ENCODE assay signal across 8 cellular contexts in the genomic region with DNA sequence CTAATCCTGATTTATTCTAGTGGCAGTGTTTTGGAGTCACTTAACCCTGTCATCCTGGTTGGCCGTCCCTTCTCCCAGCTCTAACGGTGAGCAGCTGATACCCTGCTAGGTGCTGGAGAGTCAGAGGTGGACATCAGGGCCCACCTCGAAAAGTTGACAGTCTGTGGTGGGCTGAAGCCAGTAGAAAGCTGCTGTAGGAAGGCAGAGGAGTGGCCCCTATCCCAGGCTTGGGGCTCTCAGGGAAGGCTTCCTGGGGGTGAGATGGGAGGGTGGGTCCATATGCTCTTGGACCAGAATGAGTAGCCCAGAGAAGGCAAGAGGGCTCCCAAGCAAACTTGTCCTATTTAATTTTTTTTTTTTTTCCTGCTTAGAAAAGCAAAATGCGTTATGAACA. TPM values are rescaled to one million over a fixed set of nuclear protein-coding genes. Genes with fewer than 3 reads are reported as not detected.
A peak's percentile ranks its signal among the peaks of the same experiment; 100 is the strongest.
DNase-seq lines count a peak whose midpoint lies in the region; ATAC-seq and TF ChIP-seq lines count a peak whose summit lies in the region.

No MANE protein-coding gene starts in this region.

- H3K27me3 ChIP-seq in MG63 (no peaks in the 10 kb centered on the region), osteoblast (ENCODE audit: insufficient read depth, low read length) (no peaks in the 10 kb centered on the region)

- H2AFZ ChIP-seq in osteoblast (ENCODE audit: low read length) = peak overlapping the region; percentile 92

- H3K4me2 ChIP-seq in osteoblast (ENCODE audit: insufficient read depth, low read length) = peak overlapping the region; percentile 64

- DNase-seq in GM12864 (ENCODE audit: low read depth) = no peak
- DNase-seq in MG63 = no peak
- DNase-seq in osteoblast (ENCODE audit: insufficient read length, low spot score, missing footprints) = no peak
- no peak for DNase-seq in NCI-H146 treated with DMSO at 0.1 percent for 48 hours (lab: John Stamatoyannopoulos, UW; ENCODE audit: unreplicated experiment)
- DNase-seq in NCI-H2171 (lab: John Stamatoyannopoulos, UW) = no peak
- DNase-seq in cerebellar cortex (ENCODE audit: low spot score) = no peak

- H3K9me3 Mint-ChIP-seq in dendritic cell treated with granulocyte-macrophage colony-stimulating factor and Interleukin-4, amounts not matched to agents 40 ng/mL and 50 ng/mL, for 4 days = no peaks in the 10 kb centered on the region

- H4K20me1 ChIP-seq in osteoblast (ENCODE audit: insufficient read depth, low read length) = peaks cover 44% of the 10 kb centered on the region

- peak overlapping the region; percentile 96 for H3K27ac Mint-ChIP-seq in dendritic cell treated with granulocyte-macrophage colony-stimulating factor and Interleukin-4, amounts not matched to agents 40 ng/mL and 50 ng/mL, for 4 days

- no peak for ATAC-seq in HG03135 (IDR thresholded peaks at IDR 0.05; ENCODE audit: unreplicated experiment)

- peak overlapping the region; percentile 6 for H3K4me3 Mint-ChIP-seq in dendritic cell treated with granulocyte-macrophage colony-stimulating factor and Interleukin-4, amounts not matched to agents 40 ng/mL and 50 ng/mL, for 4 days

- H3K4me3 ChIP-seq in GM12864 (ENCODE audit: low read depth, low read length) (peak overlapping the region; percentile 87; the same call in 1 of the 2 replicates), MG63 (peak overlapping the region; percentile 74), osteoblast (ENCODE audit: insufficient read depth, low read length) (peak overlapping the region; percentile 93)

- no peak for TF ChIP-seq CTCF in GM12864 (IDR thresholded peaks at IDR 0.05; ENCODE audit: low read depth, low read length, missing control alignments)
- no peak for TF ChIP-seq CTCF in osteoblast (IDR thresholded peaks at IDR 0.05; ENCODE audit: extremely low read depth, low read depth, low read length)

- H3K36me3 ChIP-seq in MG63 = peaks cover 39% of the 10 kb centered on the region
- peaks cover 33% of the 10 kb centered on the region for H3K36me3 ChIP-seq in osteoblast (ENCODE audit: insufficient read depth, low read length)

- H3K79me2 ChIP-seq in osteoblast (ENCODE audit: insufficient read depth, low read length) = peaks cover 45% of the 10 kb centered on the region

- intact Hi-C loops in dendritic cell treated with granulocyte-macrophage colony-stimulating factor and Interleukin-4, amounts not matched to agents 40 ng/mL and 50 ng/mL, for 4 days (cut with micrococcal nuclease) = no loop called here

- H3K36me3 Mint-ChIP-seq in dendritic cell treated with granulocyte-macrophage colony-stimulating factor and Interleukin-4, amounts not matched to agents 40 ng/mL and 50 ng/mL, for 4 days (ENCODE audit: low read depth) = peaks cover 47% of the 10 kb centered on the region

- no peaks in the 10 kb centered on the region for H3K27me3 Mint-ChIP-seq in dendritic cell treated with granulocyte-macrophage colony-stimulating factor and Interleukin-4, amounts not matched to agents 40 ng/mL and 50 ng/mL, for 4 days

- H3K4me1 Mint-ChIP-seq in dendritic cell treated with granulocyte-macrophage colony-stimulating factor and Interleukin-4, amounts not matched to agents 40 ng/mL and 50 ng/mL, for 4 days (ENCODE audit: low read depth) = peaks cover 17% of the 10 kb centered on the region

- H3K9me3 ChIP-seq in MG63 (no peaks in the 10 kb centered on the region), osteoblast (ENCODE audit: low read depth, low read length) (no peaks in the 10 kb centered on the region)

- H3K27ac ChIP-seq in osteoblast (ENCODE audit: low read depth, low read length) = no peak overlapping the region

- peaks cover 36% of the 10 kb centered on the region for H3K4me1 ChIP-seq in osteoblast (ENCODE audit: insufficient read depth, low read length)

RNA-seq across cellular contexts. Expression of gene RPL5, which starts 0.5 kb away (rescaled TPM):
- total RNA-seq in MG63 (2014; rRNA removed; shearing (Covaris generic); ENCODE audit: low replicate concordance) = 2,302 and 3,969 TPM in 2 replicates
- total RNA-seq in osteoblast = 827 and 962 TPM in 2 replicates

RNA-seq across cellular contexts. Expression of gene EVI5, which starts 46.5 kb away (rescaled TPM):
- 12.8 and 17.2 TPM in 2 replicates for total RNA-seq in MG63 (2014; rRNA removed; shearing (Covaris generic); ENCODE audit: low replicate concordance)
- total RNA-seq in osteoblast = 51.3 and 51.8 TPM in 2 replicates
